In genomic region chr7:144812379-144813283, GRCh38 we compare ENCODE assay signal across 9 cellular contexts. TPM values are rescaled to one million over a fixed set of nuclear protein-coding genes. Genes with fewer than 3 reads are reported as not detected.
A peak's percentile ranks its signal among the peaks of the same experiment; 100 is the strongest.
DNase-seq lines count a peak whose midpoint lies in the region; ATAC-seq and FAIRE-seq lines count a peak whose summit lies in the region.
"Had no signal": no experiment of that assay in that cellular context is flagged by ENCODE, and none has a peak within 500 bp of the region (broad histone marks: within the 10 kb centered on the region; RNA-seq: fewer than 3 reads in every experiment).

No MANE protein-coding gene starts in this region.

- DNase-seq in GM18507 (ENCODE audit: extremely low spot score, insufficient read length, low read depth): no peak
- peak; percentile 47 for DNase-seq in KBM-7
- DNase-seq in dermis blood vessel endothelial cell: peak; percentile 38
- DNase-seq in GDM1 (lab: John Stamatoyannopoulos, UW): no peak
- DNase-seq in NCI-H82 (lab: John Stamatoyannopoulos, UW): no peak
- DNase-seq in islet precursor cell: no peak
- no peak for DNase-seq in NCI-H82 treated with DMSO at 0.1 percent for 48 hours (lab: John Stamatoyannopoulos, UW; ENCODE audit: unreplicated experiment)

- FAIRE-seq in GM18507 (lab: Jason Lieb, UNC): peak; percentile 79

- in situ Hi-C loops in KBM-7 (cut with MboI; ENCODE audit: low pct_unique_long_range_greater_than_20kb, low sequenced_read_pairs): no loop called here

- peak; percentile 96 for ATAC-seq in GM21529 (IDR thresholded peaks at IDR 0.05; ENCODE audit: unreplicated experiment)
- ATAC-seq: HCT116 had no signal

RNA-seq across cellular contexts. Expression of gene TPK1, which starts 23.2 kb away (rescaled TPM):
- total RNA-seq in dermis blood vessel endothelial cell: 14.8 and 24.1 TPM in 2 replicates

Comparison
In these comparisons a context has a peak if more than half of its experiments do, and no peak if none do; other contexts are left out.
1. DNase-seq: peak in KBM-7 (single experiment) and dermis blood vessel endothelial cell (single experiment); none in GM18507 (single experiment), GDM1 (single experiment), NCI-H82 (single experiment), islet precursor cell (single experiment) and NCI-H82 treated with DMSO at 0.1 percent for 48 hours (single experiment).